Comparison of ENCODE assay signal across 21 cellular contexts in the genomic region with DNA sequence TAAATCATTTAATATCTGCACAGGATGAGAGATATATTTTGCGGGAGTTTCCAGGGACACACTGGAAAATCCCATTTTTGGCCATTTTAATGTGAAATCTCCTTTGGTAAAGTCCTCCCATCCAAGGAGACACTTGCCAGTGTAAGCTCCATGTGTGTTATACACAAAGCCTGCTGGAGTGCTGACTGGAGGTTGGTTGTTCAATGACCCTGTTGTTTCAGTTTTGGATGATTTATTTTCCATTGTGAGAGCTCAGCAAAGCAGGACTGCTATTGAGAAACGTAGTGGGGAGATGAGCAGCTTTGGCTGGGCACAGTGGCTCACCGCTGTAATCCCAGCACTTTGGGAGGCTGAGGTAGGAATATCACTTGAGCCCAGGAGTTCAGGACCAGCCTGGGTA.
"Had no signal": no experiment of that assay in that cellular context is flagged by ENCODE, and none has a peak within 500 bp of the region (broad histone marks: within the 10 kb centered on the region; RNA-seq: fewer than 3 reads in every experiment).

No MANE protein-coding gene starts in this region.

- H3K4me3 ChIP-seq: PC-9 had no signal

- DNase-seq: activated CD4-positive, alpha-beta memory T cell treated with anti-CD3 and anti-CD28 coated beads, Interleukin-2, amount 10 ng/mL, durations not matched to agents 7 days and 5 days; activated CD4-positive, alpha-beta T cell treated with anti-CD3 and anti-CD28 coated beads, Interleukin-2, amount 10 ng/mL, durations not matched to agents 7 days and 5 days; activated CD4-positive, CD25-positive, alpha-beta regulatory T cell treated with anti-CD3 and anti-CD28 coated beads, Interleukin-2, amount 50 U/mL, for 72 hours; activated gamma-delta T cell treated with Interleukin-2 at 50 U/mL for 16 hours; activated naive CD4-positive, alpha-beta T cell treated with anti-CD3 and anti-CD28 coated beads, Interleukin-2, amount 10 ng/mL, durations not matched to agents 7 days and 5 days; activated naive CD8-positive, alpha-beta T cell treated with anti-CD3 and anti-CD28 coated beads for 36 hours; activated T-cell treated with anti-CD3 and anti-CD28 coated beads for 4 hours; activated T-cell treated with anti-CD3 and anti-CD28 coated beads, Interleukin-2, amount 50 U/mL, for 48 hours; cerebellar nuclear complex; IMR-90; Kasumi-1; KBM-7; NCI-H1092; NCI-H1930; NCI-H446; PC-9; SHP77 treated with DMSO at 0.1 percent for 48 hours; T-helper 17 cell; T-helper 9 cell had no signal

- H3K27ac ChIP-seq: PC-9 had no signal

- ATAC-seq: activated T-helper 17 cell treated with anti-CD3 and anti-CD28 coated beads, Interleukin-2, amount 50 U/mL, for 72 hours; T-helper 17 cell; WTC11 had no signal
